Comparison of ENCODE assay signal across 1 cellular context in the genomic region with DNA sequence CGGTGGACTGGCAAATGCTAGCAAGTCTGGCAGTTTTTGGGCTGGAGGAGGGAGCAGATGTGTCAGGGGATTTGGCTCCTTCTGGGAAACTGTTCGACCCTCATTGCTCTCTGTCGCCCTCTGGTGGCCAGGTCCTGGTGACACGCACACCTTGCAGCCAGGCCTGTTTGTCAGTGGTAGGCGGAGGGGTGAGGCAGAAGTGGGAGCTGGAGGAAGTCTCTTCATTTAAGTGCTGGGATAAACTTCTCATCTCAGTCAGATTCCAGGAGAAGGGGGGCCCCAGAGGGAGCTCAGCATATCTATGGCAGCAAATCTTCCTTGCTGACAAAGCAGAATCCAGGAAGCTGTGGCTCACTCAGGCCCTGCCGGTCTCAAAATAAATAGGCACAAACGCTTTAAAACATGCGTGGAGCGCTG.
TF ChIP-seq lines count a peak whose summit lies in the region.

No MANE protein-coding gene starts in this region.

TF ChIP-seq in H1, 55 proteins besides CTCF, POLR2A, EP300 and RAD21 (continued from another document):
- TF ChIP-seq, protein P1, sequence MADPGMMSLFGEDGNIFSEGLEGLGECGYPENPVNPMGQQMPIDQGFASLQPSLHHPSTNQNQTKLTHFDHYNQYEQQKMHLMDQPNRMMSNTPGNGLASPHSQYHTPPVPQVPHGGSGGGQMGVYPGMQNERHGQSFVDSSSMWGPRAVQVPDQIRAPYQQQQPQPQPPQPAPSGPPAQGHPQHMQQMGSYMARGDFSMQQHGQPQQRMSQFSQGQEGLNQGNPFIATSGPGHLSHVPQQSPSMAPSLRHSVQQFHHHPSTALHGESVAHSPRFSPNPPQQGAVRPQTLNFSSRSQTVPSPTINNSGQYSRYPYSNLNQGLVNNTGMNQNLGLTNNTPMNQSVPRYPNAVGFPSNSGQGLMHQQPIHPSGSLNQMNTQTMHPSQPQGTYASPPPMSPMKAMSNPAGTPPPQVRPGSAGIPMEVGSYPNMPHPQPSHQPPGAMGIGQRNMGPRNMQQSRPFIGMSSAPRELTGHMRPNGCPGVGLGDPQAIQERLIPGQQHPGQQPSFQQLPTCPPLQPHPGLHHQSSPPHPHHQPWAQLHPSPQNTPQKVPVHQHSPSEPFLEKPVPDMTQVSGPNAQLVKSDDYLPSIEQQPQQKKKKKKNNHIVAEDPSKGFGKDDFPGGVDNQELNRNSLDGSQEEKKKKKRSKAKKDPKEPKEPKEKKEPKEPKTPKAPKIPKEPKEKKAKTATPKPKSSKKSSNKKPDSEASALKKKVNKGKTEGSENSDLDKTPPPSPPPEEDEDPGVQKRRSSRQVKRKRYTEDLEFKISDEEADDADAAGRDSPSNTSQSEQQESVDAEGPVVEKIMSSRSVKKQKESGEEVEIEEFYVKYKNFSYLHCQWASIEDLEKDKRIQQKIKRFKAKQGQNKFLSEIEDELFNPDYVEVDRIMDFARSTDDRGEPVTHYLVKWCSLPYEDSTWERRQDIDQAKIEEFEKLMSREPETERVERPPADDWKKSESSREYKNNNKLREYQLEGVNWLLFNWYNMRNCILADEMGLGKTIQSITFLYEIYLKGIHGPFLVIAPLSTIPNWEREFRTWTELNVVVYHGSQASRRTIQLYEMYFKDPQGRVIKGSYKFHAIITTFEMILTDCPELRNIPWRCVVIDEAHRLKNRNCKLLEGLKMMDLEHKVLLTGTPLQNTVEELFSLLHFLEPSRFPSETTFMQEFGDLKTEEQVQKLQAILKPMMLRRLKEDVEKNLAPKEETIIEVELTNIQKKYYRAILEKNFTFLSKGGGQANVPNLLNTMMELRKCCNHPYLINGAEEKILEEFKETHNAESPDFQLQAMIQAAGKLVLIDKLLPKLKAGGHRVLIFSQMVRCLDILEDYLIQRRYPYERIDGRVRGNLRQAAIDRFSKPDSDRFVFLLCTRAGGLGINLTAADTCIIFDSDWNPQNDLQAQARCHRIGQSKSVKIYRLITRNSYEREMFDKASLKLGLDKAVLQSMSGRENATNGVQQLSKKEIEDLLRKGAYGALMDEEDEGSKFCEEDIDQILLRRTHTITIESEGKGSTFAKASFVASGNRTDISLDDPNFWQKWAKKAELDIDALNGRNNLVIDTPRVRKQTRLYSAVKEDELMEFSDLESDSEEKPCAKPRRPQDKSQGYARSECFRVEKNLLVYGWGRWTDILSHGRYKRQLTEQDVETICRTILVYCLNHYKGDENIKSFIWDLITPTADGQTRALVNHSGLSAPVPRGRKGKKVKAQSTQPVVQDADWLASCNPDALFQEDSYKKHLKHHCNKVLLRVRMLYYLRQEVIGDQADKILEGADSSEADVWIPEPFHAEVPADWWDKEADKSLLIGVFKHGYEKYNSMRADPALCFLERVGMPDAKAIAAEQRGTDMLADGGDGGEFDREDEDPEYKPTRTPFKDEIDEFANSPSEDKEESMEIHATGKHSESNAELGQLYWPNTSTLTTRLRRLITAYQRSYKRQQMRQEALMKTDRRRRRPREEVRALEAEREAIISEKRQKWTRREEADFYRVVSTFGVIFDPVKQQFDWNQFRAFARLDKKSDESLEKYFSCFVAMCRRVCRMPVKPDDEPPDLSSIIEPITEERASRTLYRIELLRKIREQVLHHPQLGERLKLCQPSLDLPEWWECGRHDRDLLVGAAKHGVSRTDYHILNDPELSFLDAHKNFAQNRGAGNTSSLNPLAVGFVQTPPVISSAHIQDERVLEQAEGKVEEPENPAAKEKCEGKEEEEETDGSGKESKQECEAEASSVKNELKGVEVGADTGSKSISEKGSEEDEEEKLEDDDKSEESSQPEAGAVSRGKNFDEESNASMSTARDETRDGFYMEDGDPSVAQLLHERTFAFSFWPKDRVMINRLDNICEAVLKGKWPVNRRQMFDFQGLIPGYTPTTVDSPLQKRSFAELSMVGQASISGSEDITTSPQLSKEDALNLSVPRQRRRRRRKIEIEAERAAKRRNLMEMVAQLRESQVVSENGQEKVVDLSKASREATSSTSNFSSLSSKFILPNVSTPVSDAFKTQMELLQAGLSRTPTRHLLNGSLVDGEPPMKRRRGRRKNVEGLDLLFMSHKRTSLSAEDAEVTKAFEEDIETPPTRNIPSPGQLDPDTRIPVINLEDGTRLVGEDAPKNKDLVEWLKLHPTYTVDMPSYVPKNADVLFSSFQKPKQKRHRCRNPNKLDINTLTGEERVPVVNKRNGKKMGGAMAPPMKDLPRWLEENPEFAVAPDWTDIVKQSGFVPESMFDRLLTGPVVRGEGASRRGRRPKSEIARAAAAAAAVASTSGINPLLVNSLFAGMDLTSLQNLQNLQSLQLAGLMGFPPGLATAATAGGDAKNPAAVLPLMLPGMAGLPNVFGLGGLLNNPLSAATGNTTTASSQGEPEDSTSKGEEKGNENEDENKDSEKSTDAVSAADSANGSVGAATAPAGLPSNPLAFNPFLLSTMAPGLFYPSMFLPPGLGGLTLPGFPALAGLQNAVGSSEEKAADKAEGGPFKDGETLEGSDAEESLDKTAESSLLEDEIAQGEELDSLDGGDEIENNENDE (IDR thresholded peaks at IDR 0.05; ENCODE audit: insufficient replicate concordance, low read length) = no peak
- 0 out of 2 replicates have a peak, but pooled peaks have one; percentile 35 for TF ChIP-seq TEAD4 (IDR thresholded peaks at IDR 0.05; ENCODE audit: low read depth, low read length)
- peak; percentile 8; the same call in 1 of the 2 replicates for TF ChIP-seq MAFK (IDR thresholded peaks at IDR 0.05; ENCODE audit: low read depth, low read length)
- TF ChIP-seq GABPA (IDR thresholded peaks at IDR 0.05; ENCODE audit: borderline replicate concordance, insufficient read depth, low read length) = peak; percentile 28; the same call in 1 of the 2 replicates
- 0 out of 2 replicates have a peak, but pooled peaks have one; percentile 10 for TF ChIP-seq RXRA (IDR thresholded peaks at IDR 0.05; ENCODE audit: insufficient read depth, low read depth, low read length)
- TF ChIP-seq EGR1 (IDR thresholded peaks at IDR 0.05; ENCODE audit: borderline replicate concordance, low read depth, low read length) = no peak
- 0 out of 2 replicates have a peak, but pooled peaks have one; percentile 27 for TF ChIP-seq BRCA1 (IDR thresholded peaks at IDR 0.05; ENCODE audit: low read depth, low read length)
- TF ChIP-seq YY1 (IDR thresholded peaks at IDR 0.05; ENCODE audit: low read depth, low read length) = 0 out of 2 replicates have a peak, but pooled peaks have one; percentile 29
- no peak for TF ChIP-seq JUN (IDR thresholded peaks at IDR 0.05; ENCODE audit: low read depth, low read length)
- peak; percentile 83 for TF ChIP-seq CREB1 (IDR thresholded peaks at IDR 0.05)
- TF ChIP-seq KDM1A (IDR thresholded peaks at IDR 0.05; ENCODE audit: borderline replicate concordance, low read length) = no peak
- TF ChIP-seq, protein P2, sequence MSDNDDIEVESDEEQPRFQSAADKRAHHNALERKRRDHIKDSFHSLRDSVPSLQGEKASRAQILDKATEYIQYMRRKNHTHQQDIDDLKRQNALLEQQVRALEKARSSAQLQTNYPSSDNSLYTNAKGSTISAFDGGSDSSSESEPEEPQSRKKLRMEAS (IDR thresholded peaks at IDR 0.05) = peak; percentile 77
- peak; percentile 25; the same call in 1 of the 2 replicates for TF ChIP-seq JUND (IDR thresholded peaks at IDR 0.05; ENCODE audit: low read length)
TF ChIP-seq in H1: peak in this region for 10.
